Comparison of ENCODE assay signal across 26 cellular contexts in genomic region chr11:36092314-36093030, GRCh38.
A peak's percentile ranks its signal among the peaks of the same experiment; 100 is the strongest.
DNase-seq lines count a peak whose midpoint lies in the region; ATAC-seq, FAIRE-seq and TF ChIP-seq lines count a peak whose summit lies in the region.
"Had no signal": no experiment of that assay in that cellular context is flagged by ENCODE, and none has a peak within 500 bp of the region (broad histone marks: within the 10 kb centered on the region; RNA-seq: fewer than 3 reads in every experiment).

No MANE protein-coding gene starts in this region.

- H2BK120ac ChIP-seq in H1 (replicated peaks; ENCODE audit: low read depth, low read length) = no peak overlapping the region
- no peak overlapping the region for H2BK120ac ChIP-seq in mesenchymal stem cell (ENCODE audit: low read depth, low read length)

- peaks cover 0 to 2% of the 10 kb centered on the region in 2 experiments; a peak in 1 of 4 replicates for H3K79me2 ChIP-seq in H1 (ENCODE audit: control insufficient read depth in 1 of 2, insufficient read depth in 2 of 2, low read length in 2 of 2)

- peaks cover 20 to 38% (median 28%) of the 10 kb centered on the region in 11 experiments for H3K9me3 ChIP-seq in BLaER1 treated with 17β-estradiol and CSF1 and Interleukin-3, amounts not matched to agents 10 nM and 100 nM (replicated peaks in 1 of 11)
- H3K9me3 ChIP-seq in H1 (ENCODE audit: insufficient read depth in 2 of 2, low read depth in 1 of 2, low read length in 1 of 2) (no peaks in the 10 kb centered on the region), mesenchymal stem cell (ENCODE audit: control insufficient read depth, low read length) (no peaks in the 10 kb centered on the region), prostate gland (no peaks in the 10 kb centered on the region)
- H3K9me3 ChIP-seq: BE2C, esophagus muscularis mucosa, vagina had no signal

- no peak overlapping the region for H3K56ac ChIP-seq in H1 (replicated peaks; ENCODE audit: insufficient read length, low read depth, low read length)

- H3K4ac ChIP-seq in H1 (replicated peaks; ENCODE audit: insufficient read length, low read depth, low read length) (no peak overlapping the region), mesenchymal stem cell (ENCODE audit: low read depth in 1 of 2, low read length in 2 of 2) (no peak overlapping the region)

- H3K23me2 ChIP-seq in H1 (ENCODE audit: low read depth, low read length) = no peaks in the 10 kb centered on the region

- peak overlapping the region in 2 of 11 experiments; percentile 13 to 54; a peak in 1 of 22 replicates for H3K27ac ChIP-seq in BLaER1 treated with 17β-estradiol and CSF1 and Interleukin-3, amounts not matched to agents 10 nM and 100 nM
- H3K27ac ChIP-seq in H1 (ENCODE audit: low read depth, low read length) (no peak overlapping the region), mesenchymal stem cell (ENCODE audit: low read length, poor library complexity, severe bottlenecking) (no peak overlapping the region), prostate gland (no peak overlapping the region)
- H3K27ac ChIP-seq: esophagus muscularis mucosa, vagina, WERI-Rb-1 had no signal

- no peak for ATAC-seq in Right ventricle myocardium inferior
- ATAC-seq: PC-3, T-cell had no signal

- peak overlapping the region; percentile 45 for H4K5ac ChIP-seq in H1 (ENCODE audit: insufficient read length, low read depth, low read length)

- FAIRE-seq in H1 (lab: Jason Lieb, UNC) = peak; percentile 66
- FAIRE-seq: A204.1, GM18507 had no signal

- DNase-seq in LHCN-M2 (ENCODE audit: low read depth) (peak; percentile 63), H1 (ENCODE audit: low read depth in 1 of 2, low spot score in 2 of 2) (peak in 1 of 2 experiments; percentile 75), mesenchymal stem cell (no peak), prostate gland (ENCODE audit: low spot score) (no peak), NCI-H69 (lab: John Stamatoyannopoulos, UW) (no peak), Right ventricle myocardium inferior (ENCODE audit: missing footprints) (no peak), NCI-H2107 treated with DMSO at 0.1 percent for 48 hours (lab: John Stamatoyannopoulos, UW; ENCODE audit: unreplicated experiment) (no peak)
- DNase-seq: activated CD4-positive, alpha-beta T cell treated with anti-CD3 and anti-CD28 coated beads, Interleukin-2, amount 50 U/mL, for 48 hours; activated naive CD4-positive, alpha-beta T cell treated with Interleukin-2 at 50 U/mL for 16 hours; activated T-cell treated with anti-CD3 and anti-CD28 coated beads, Interleukin-2, amount 50 U/mL, for 24 hours; aorta; BE2C; Calu3; NCI-H146; NCI-H82; nucleus accumbens; PC-3; SIG-M5; substantia nigra; T-cell; WERI-Rb-1 had no signal

- TF ChIP-seq CTCF in H1 (IDR thresholded peaks at IDR 0.05; ENCODE audit: control extremely low read depth in 1 of 3, insufficient read depth in 1 of 3, low read depth in 1 of 3, low read length in 3 of 3) (no peak), prostate gland (IDR thresholded peaks at IDR 0.05) (no peak)

- no peak overlapping the region for H3K14ac ChIP-seq in H1 (ENCODE audit: insufficient read length)
- H3K14ac ChIP-seq in mesenchymal stem cell (ENCODE audit: low read length in 2 of 2) = no peak overlapping the region

- H3K23ac ChIP-seq in H1 (ENCODE audit: insufficient read length) (no peak overlapping the region), mesenchymal stem cell (ENCODE audit: low read length in 2 of 2) (no peak overlapping the region)

- H3K36me3 ChIP-seq in BLaER1 treated with 17β-estradiol and CSF1 and Interleukin-3, amounts not matched to agents 10 nM and 100 nM = peaks cover 57 to 76% (median 68%) of the 10 kb centered on the region in 11 experiments
- H3K36me3 ChIP-seq in H1 (ENCODE audit: control insufficient read depth in 2 of 4, insufficient read depth in 4 of 4, low read length in 3 of 4) = peaks cover 0 to 15% (median 1%) of the 10 kb centered on the region in 4 experiments; a peak in 2 of 8 replicates
- H3K36me3 ChIP-seq in mesenchymal stem cell (ENCODE audit: control insufficient read depth in 1 of 2, insufficient read depth in 2 of 2, low read depth in 1 of 2, low read length in 2 of 2) = peaks cover 0 to 3% of the 10 kb centered on the region in 2 experiments
- no peaks in the 10 kb centered on the region for H3K36me3 ChIP-seq in prostate gland
- H3K36me3 ChIP-seq: BE2C, esophagus muscularis mucosa had no signal

- no peak for TF ChIP-seq EP300 in H1 (IDR thresholded peaks at IDR 0.05; ENCODE audit: borderline replicate concordance in 1 of 2, low read depth in 2 of 2, low read length in 2 of 2)

- H2BK12ac ChIP-seq in H1 (ENCODE audit: low read depth, low read length) = no peak overlapping the region
- H2BK12ac ChIP-seq in mesenchymal stem cell (ENCODE audit: low read length in 2 of 2) = peak overlapping the region; percentile 29 to 66

- H2AFZ ChIP-seq in H1 (ENCODE audit: low read length) (no peak overlapping the region), mesenchymal stem cell (ENCODE audit: low read depth, low read length) (no peak overlapping the region)

- H3K4me1 ChIP-seq in BLaER1 treated with 17β-estradiol and CSF1 and Interleukin-3, amounts not matched to agents 10 nM and 100 nM = peaks cover 31 to 38% (median 35%) of the 10 kb centered on the region in 10 experiments
- H3K4me1 ChIP-seq in H1 (replicated peaks in 1 of 4; ENCODE audit: control insufficient read depth in 3 of 4, insufficient read depth in 4 of 4, low read length in 3 of 4) = peaks cover 2 to 28% (median 20%) of the 10 kb centered on the region in 4 experiments; a peak in 5 of 7 replicates
- peaks cover 7% of the 10 kb centered on the region for H3K4me1 ChIP-seq in mesenchymal stem cell (ENCODE audit: control insufficient read depth, insufficient read depth, low read depth, low read length)
- no peaks in the 10 kb centered on the region for H3K4me1 ChIP-seq in prostate gland (replicated peaks)
- H3K4me1 ChIP-seq: BE2C had no signal

- H2BK5ac ChIP-seq in H1 (ENCODE audit: low read depth, low read length) (no peak overlapping the region; the same call in 1 of the 2 replicates), mesenchymal stem cell (ENCODE audit: low read depth, low read length, poor library complexity, severe bottlenecking) (no peak overlapping the region)

- H4K91ac ChIP-seq in H1 (replicated peaks; ENCODE audit: insufficient read length, low read length) (peak overlapping the region; percentile 42), mesenchymal stem cell (ENCODE audit: low read length) (no peak overlapping the region)

- TF ChIP-seq POLR2A in H1 (IDR thresholded peaks at IDR 0.05; ENCODE audit: control extremely low read depth in 1 of 2, low read depth in 2 of 2, low read length in 2 of 2) (no peak; a peak in 1 of 3 replicates), prostate gland (IDR thresholded peaks at IDR 0.05) (no peak)

- peaks cover 0 to 9% (median 0%) of the 10 kb centered on the region in 11 experiments; a peak in 5 of 22 replicates for H4K20me1 ChIP-seq in BLaER1 treated with 17β-estradiol and CSF1 and Interleukin-3, amounts not matched to agents 10 nM and 100 nM
- no peaks in the 10 kb centered on the region for H4K20me1 ChIP-seq in H1 (replicated peaks in 1 of 2; ENCODE audit: control insufficient read depth in 1 of 2, insufficient read depth in 2 of 2, low read length in 2 of 2)

- WGBS in H1 (ENCODE audit: extremely low coverage in 1 of 2, insufficient coverage in 1 of 2, insufficient read length in 1 of 2, insufficient replicate concordance in 2 of 2, low coverage in 1 of 2, low lambda C conversion rate in 2 of 2, missing lambda C conversion rate in 1 of 2), 2 experiments = 20% methylated on average over 4 of the region's 4 CpGs; no CpG with 5 or more reads in 1 of the 2 experiments
- WGBS in mesenchymal stem cell = 25% methylated on average over 4 of the region's 4 CpGs
- 54% methylated on average over 4 of the region's 4 CpGs for WGBS in prostate gland

- H2BK15ac ChIP-seq in H1 (ENCODE audit: low read length) = no peak overlapping the region
- H2BK15ac ChIP-seq in mesenchymal stem cell (ENCODE audit: low read depth, poor library complexity, severe bottlenecking) = no peak overlapping the region

- H3K18ac ChIP-seq in H1 (ENCODE audit: extremely low read depth, low read length) = no peak overlapping the region
- peak overlapping the region; percentile 14 to 16 for H3K18ac ChIP-seq in mesenchymal stem cell (ENCODE audit: low read depth in 1 of 2, low read length in 2 of 2)

- POLR2A ChIA-PET in H1 (lab: Charles Lee; ENCODE audit: partially characterized antibody) = interaction anchor here (0.8 to 11.7 kb wide), 6 partner anchors 9 to 23 kb away, joined by 3 to 102 read pairs (median 4); no protein-coding TSS in a partner anchor

- intact Hi-C loops in prostate gland (cut with DNase I) = no loop called here
- intact Hi-C loops in Right ventricle myocardium inferior (cut with DNase I) = no loop called here

- CTCF ChIA-PET in H1 (lab: Charles Lee; ENCODE audit: partially characterized antibody) = interaction anchor here (0.7 to 4.1 kb wide), 9 partner anchors 17 to 293 kb away, joined by 3 to 15 read pairs (median 3); no protein-coding TSS in a partner anchor

- H3K79me1 ChIP-seq in H1 (ENCODE audit: low read depth, low read length) (no peaks in the 10 kb centered on the region), mesenchymal stem cell (replicated peaks; ENCODE audit: low read length, poor library complexity, severe bottlenecking) (peaks cover 2% of the 10 kb centered on the region)

- no peak overlapping the region; a peak in 1 of 22 replicates for H3K9ac ChIP-seq in BLaER1 treated with 17β-estradiol and CSF1 and Interleukin-3, amounts not matched to agents 10 nM and 100 nM
- H3K9ac ChIP-seq in H1 (replicated peaks in 1 of 4; ENCODE audit: extremely low read depth in 1 of 4, low read depth in 3 of 4, low read length in 3 of 4) (no peak overlapping the region), mesenchymal stem cell (ENCODE audit: low read length) (no peak overlapping the region)

- H3K4me2 ChIP-seq in BLaER1 treated with 17β-estradiol and CSF1 and Interleukin-3, amounts not matched to agents 10 nM and 100 nM = peak overlapping the region; percentile 73 to 97 (median 90); a peak in 19 of 22 replicates
- peak overlapping the region; percentile 23 to 36; a peak in 3 of 4 replicates for H3K4me2 ChIP-seq in H1 (ENCODE audit: insufficient read depth in 1 of 2, low read depth in 2 of 2, low read length in 2 of 2)
- no peak overlapping the region for H3K4me2 ChIP-seq in mesenchymal stem cell (ENCODE audit: low read length, poor library complexity, severe bottlenecking)

- H2BK20ac ChIP-seq in H1 (ENCODE audit: low read length) = no peak overlapping the region; the same call in 1 of the 2 replicates

- no peak overlapping the region for H4K8ac ChIP-seq in H1 (ENCODE audit: extremely low read depth, insufficient read depth, low read length)
- H4K8ac ChIP-seq in mesenchymal stem cell (ENCODE audit: low read length) = no peak overlapping the region

- H3K4me3 ChIP-seq in BLaER1 treated with 17β-estradiol and CSF1 and Interleukin-3, amounts not matched to agents 10 nM and 100 nM = no peak overlapping the region
- H3K4me3 ChIP-seq in H1 (ENCODE audit: extremely low read depth in 1 of 4, insufficient read depth in 2 of 4, low read depth in 3 of 4, low read length in 4 of 4) (peak overlapping the region in 1 of 4 experiments; percentile 25; a peak in 3 of 8 replicates), mesenchymal stem cell (ENCODE audit: insufficient read depth in 1 of 2, low read depth in 1 of 2, low read length in 2 of 2) (no peak overlapping the region), prostate gland (no peak overlapping the region)
- H3K4me3 ChIP-seq: esophagus muscularis mucosa, vagina had no signal

- no peaks in the 10 kb centered on the region for H3K27me3 ChIP-seq in BLaER1 treated with 17β-estradiol and CSF1 and Interleukin-3, amounts not matched to agents 10 nM and 100 nM
- H3K27me3 ChIP-seq in H1 (replicated peaks in 1 of 4; ENCODE audit: control insufficient read depth in 3 of 4, extremely low read depth in 1 of 4, insufficient read depth in 3 of 4, low read length in 3 of 4) = no peaks in the 10 kb centered on the region
- no peaks in the 10 kb centered on the region for H3K27me3 ChIP-seq in mesenchymal stem cell (ENCODE audit: control insufficient read depth in 1 of 2, insufficient read depth in 1 of 2, low read length in 2 of 2)
- no peaks in the 10 kb centered on the region for H3K27me3 ChIP-seq in prostate gland (replicated peaks; ENCODE audit: insufficient read depth)
- H3K27me3 ChIP-seq: BE2C, esophagus muscularis mucosa, vagina had no signal

- TF ChIP-seq RAD21 in H1 (IDR thresholded peaks at IDR 0.05 in 1 of 2, conservative IDR thresholded peaks at IDR 0.05 in 1 of 2; ENCODE audit: low read depth in 2 of 2, low read length in 2 of 2) = peak in 1 of 2 experiments; percentile 7; a peak in 1 of 4 replicates

- H2AK5ac ChIP-seq in H1 (ENCODE audit: low read depth, low read length) (no peak overlapping the region), mesenchymal stem cell (ENCODE audit: low read length, severe bottlenecking) (no peak overlapping the region)
